ENCODE assay signal across 13 cellular contexts in genomic region chr9:109950710-109951443, GRCh38.
DNase-seq lines count a peak whose midpoint lies in the region; ATAC-seq and TF ChIP-seq lines count a peak whose summit lies in the region.
"Had no signal": no experiment of that assay in that cellular context is flagged by ENCODE, and none has a peak within 500 bp of the region (broad histone marks: within the 10 kb centered on the region; RNA-seq: fewer than 3 reads in every experiment).

No MANE protein-coding gene starts in this region.

- no peaks in the 10 kb centered on the region for H3K27me3 ChIP-seq in Caco-2 (replicated peaks; ENCODE audit: control insufficient read depth, insufficient read depth, low read length)
- no peaks in the 10 kb centered on the region for H3K27me3 ChIP-seq in upper lobe of right lung

- no peaks in the 10 kb centered on the region for H3K4me1 ChIP-seq in Caco-2
- H3K4me1 ChIP-seq in upper lobe of right lung = no peaks in the 10 kb centered on the region

- DNase-seq in Caco-2 (no peak), CD14-positive monocyte (ENCODE audit: low spot score) (no peak), NCI-H82 (lab: John Stamatoyannopoulos, UW) (no peak), NCI-H1105 treated with DMSO at 0.1 percent for 48 hours (lab: John Stamatoyannopoulos, UW) (no peak), upper lobe of right lung (no peak)
- DNase-seq: aorta, COR-L47, midbrain, WERI-Rb-1 had no signal

- H3K9me3 ChIP-seq in Caco-2 (no peaks in the 10 kb centered on the region), upper lobe of right lung (no peaks in the 10 kb centered on the region)

- H3K27me3 Mint-ChIP-seq in Caco-2 (ENCODE audit: insufficient read depth, unreplicated experiment) (no peaks in the 10 kb centered on the region), CD14-positive monocyte (ENCODE audit: low read depth in 3 of 3) (peaks cover 0 to 5% (median 2%) of the 10 kb centered on the region in 3 donors)
- H3K27me3 Mint-ChIP-seq in activated naive CD4-positive, alpha-beta T cell treated with anti-CD3 and anti-CD28 coated beads, Interleukin-2, amount 50 U/mL, for 24 hours = no peaks in the 10 kb centered on the region

- CTCF ChIA-PET in Caco-2 (lab: Charles Lee) = interaction anchor here (0.6 kb wide), 1 partner anchor 86 kb away, joined by 4 read pairs; no protein-coding TSS in a partner anchor

- TF ChIP-seq CTCF in Caco-2 (IDR thresholded peaks at IDR 0.05; ENCODE audit: insufficient read depth in 1 of 2, low read depth in 1 of 2, low read length in 1 of 2, severe bottlenecking in 1 of 2, unreplicated experiment in 1 of 2) (no peak), CD14-positive monocyte (IDR thresholded peaks at IDR 0.05) (no peak), upper lobe of right lung (IDR thresholded peaks at IDR 0.05) (no peak)

- no TSS peak for BruUV-seq in Caco-2 (replicated peaks; lab: Mats Ljungman, UMichigan)

- H3K9me3 Mint-ChIP-seq in Caco-2 (ENCODE audit: unreplicated experiment) (no peaks in the 10 kb centered on the region), CD14-positive monocyte (peaks cover 0 to 2% (median 0%) of the 10 kb centered on the region in 7 donors)
- H3K9me3 Mint-ChIP-seq in activated naive CD4-positive, alpha-beta T cell treated with anti-CD3 and anti-CD28 coated beads, Interleukin-2, amount 50 U/mL, for 24 hours = no peaks in the 10 kb centered on the region

- H3K36me3 Mint-ChIP-seq in Caco-2 (ENCODE audit: insufficient read depth, unreplicated experiment) (no peaks in the 10 kb centered on the region), CD14-positive monocyte (no peaks in the 10 kb centered on the region)
- no peaks in the 10 kb centered on the region for H3K36me3 Mint-ChIP-seq in activated naive CD4-positive, alpha-beta T cell treated with anti-CD3 and anti-CD28 coated beads, Interleukin-2, amount 50 U/mL, for 24 hours

- no peaks in the 10 kb centered on the region for H3K36me3 ChIP-seq in Caco-2 (ENCODE audit: control insufficient read depth, insufficient read depth, low read length)
- no peaks in the 10 kb centered on the region for H3K36me3 ChIP-seq in upper lobe of right lung
- H3K36me3 ChIP-seq: WERI-Rb-1 had no signal

- H3K27ac Mint-ChIP-seq in Caco-2 (ENCODE audit: unreplicated experiment) (peak overlapping the region; percentile 7), CD14-positive monocyte (no peak overlapping the region)
- no peak overlapping the region for H3K27ac Mint-ChIP-seq in activated naive CD4-positive, alpha-beta T cell treated with anti-CD3 and anti-CD28 coated beads, Interleukin-2, amount 50 U/mL, for 24 hours

- POLR2A ChIA-PET in Caco-2 (lab: Charles Lee) = no interaction called here

- H3K4me3 ChIP-seq in Caco-2 (ENCODE audit: low read depth, low read length) (no peak overlapping the region), upper lobe of right lung (no peak overlapping the region)

- intact Hi-C loops in Caco-2 (cut with micrococcal nuclease; ENCODE audit: unreplicated experiment) (no loop called here), CD14-positive monocyte (cut with micrococcal nuclease) (no loop called here), upper lobe of right lung (cut with DNase I) (no loop called here)

- H3K27ac ChIP-seq in upper lobe of right lung = no peak overlapping the region
- H3K27ac ChIP-seq: RWPE1, WERI-Rb-1 had no signal

- H3K4me1 Mint-ChIP-seq in Caco-2 (ENCODE audit: low read depth, unreplicated experiment) = no peaks in the 10 kb centered on the region
- peaks cover 22% of the 10 kb centered on the region for H3K4me1 Mint-ChIP-seq in activated naive CD4-positive, alpha-beta T cell treated with anti-CD3 and anti-CD28 coated beads, Interleukin-2, amount 50 U/mL, for 24 hours
- no peaks in the 10 kb centered on the region for H3K4me1 Mint-ChIP-seq in CD14-positive monocyte

- ATAC-seq in GM18868 (IDR thresholded peaks at IDR 0.05; ENCODE audit: unreplicated experiment) (peak; percentile 71), HG03342 (IDR thresholded peaks at IDR 0.05; ENCODE audit: unreplicated experiment) (peak; percentile 74), upper lobe of right lung (no peak)

- H3K4me3 Mint-ChIP-seq in Caco-2 (ENCODE audit: unreplicated experiment) (no peak overlapping the region), CD14-positive monocyte (no peak overlapping the region)
- H3K4me3 Mint-ChIP-seq in activated naive CD4-positive, alpha-beta T cell treated with anti-CD3 and anti-CD28 coated beads, Interleukin-2, amount 50 U/mL, for 24 hours = peak overlapping the region; percentile 1
